In genomic region chr11:45934580-45935318, GRCh38 we compare ENCODE assay signal across 1 cellular context.
TF ChIP-seq lines count a peak whose summit lies in the region.

No MANE protein-coding gene starts in this region.

TF ChIP-seq in liver, 16 proteins besides CTCF, POLR2A, EP300 and RAD21 (continued from another document):
- peak; percentile 70 to 71 for TF ChIP-seq HNF4A (conservative IDR thresholded peaks at IDR 0.05)
- no peak for TF ChIP-seq FOXA1 (IDR thresholded peaks at IDR 0.05)
- no peak for TF ChIP-seq ATF3 (IDR thresholded peaks at IDR 0.05)
- TF ChIP-seq NR2F2 (IDR thresholded peaks at IDR 0.05), result no peak
- TF ChIP-seq SP1 (IDR thresholded peaks at IDR 0.05), result peak; percentile 57
- TF ChIP-seq REST (IDR thresholded peaks at IDR 0.05), result peak; percentile 57
TF ChIP-seq in liver: peak in this region for 5.
